ENCODE assay signal across 9 cellular contexts in genomic region chr22:41862160-41862529, GRCh38. TPM values are rescaled to one million over a fixed set of nuclear protein-coding genes. Genes with fewer than 3 reads are reported as not detected.
A peak's percentile ranks its signal among the peaks of the same experiment; 100 is the strongest.
DNase-seq lines count a peak whose midpoint lies in the region; ATAC-seq, FAIRE-seq and TF ChIP-seq lines count a peak whose summit lies in the region.
"Had no signal": no experiment of that assay in that cellular context is flagged by ENCODE, and none has a peak within 500 bp of the region (broad histone marks: within the 10 kb centered on the region; RNA-seq: fewer than 3 reads in every experiment).

No MANE protein-coding gene starts in this region.

- DNase-seq in GM19239 (ENCODE audit: insufficient read length, low spot score): peak; percentile 15
- peak; percentile 80 for DNase-seq in activated CD4-positive, alpha-beta T cell treated with anti-CD3 and anti-CD28 coated beads, Interleukin-2, amount 10 ng/mL, durations not matched to agents 24 days and 14 days
- peak; percentile 22 for DNase-seq in fibroblast of the aortic adventitia (ENCODE audit: low read depth)
- peak; percentile 64 for DNase-seq in stimulated activated CD4-positive, alpha-beta T cell treated with anti-CD3 and anti-CD28 coated beads, Interleukin-4, amount 100 ng/mL, for 24 hours
- DNase-seq in DMS 273 (lab: John Stamatoyannopoulos, UW; ENCODE audit: unreplicated experiment): no peak
- no peak for DNase-seq in GM03348 (ENCODE audit: low spot score)
- no peak for DNase-seq in COLO668 (lab: John Stamatoyannopoulos, UW; ENCODE audit: unreplicated experiment)

- H3K27ac Mint-ChIP-seq in activated CD4-positive, alpha-beta T cell treated with anti-CD3 and anti-CD28 coated beads, Interleukin-2, amount 10 ng/mL, durations not matched to agents 24 days and 14 days: peak overlapping the region; percentile 100

- no peak for TF ChIP-seq CTCF in fibroblast of the aortic adventitia (IDR thresholded peaks at IDR 0.05; ENCODE audit: insufficient read depth, low read length)

- H3K36me3 Mint-ChIP-seq in activated CD4-positive, alpha-beta T cell treated with anti-CD3 and anti-CD28 coated beads, Interleukin-2, amount 10 ng/mL, durations not matched to agents 24 days and 14 days (ENCODE audit: low read depth): peaks cover 37% of the 10 kb centered on the region

- peak; percentile 52 for ATAC-seq in HG03108 (IDR thresholded peaks at IDR 0.05; ENCODE audit: unreplicated experiment)

- no peaks in the 10 kb centered on the region for H3K9me3 Mint-ChIP-seq in activated CD4-positive, alpha-beta T cell treated with anti-CD3 and anti-CD28 coated beads, Interleukin-2, amount 10 ng/mL, durations not matched to agents 24 days and 14 days

- no peak for FAIRE-seq in GM19239 (lab: Jason Lieb, UNC)
- FAIRE-seq: TTC549 had no signal

- peak overlapping the region; percentile 85 for H3K4me3 Mint-ChIP-seq in activated CD4-positive, alpha-beta T cell treated with anti-CD3 and anti-CD28 coated beads, Interleukin-2, amount 10 ng/mL, durations not matched to agents 24 days and 14 days

- H3K4me3 ChIP-seq in fibroblast of the aortic adventitia (ENCODE audit: low read depth, low read length): no peak overlapping the region

- H3K4me1 Mint-ChIP-seq in activated CD4-positive, alpha-beta T cell treated with anti-CD3 and anti-CD28 coated beads, Interleukin-2, amount 10 ng/mL, durations not matched to agents 24 days and 14 days: peaks cover 67% of the 10 kb centered on the region

- intact Hi-C loops in activated CD4-positive, alpha-beta T cell treated with anti-CD3 and anti-CD28 coated beads, Interleukin-2, amount 10 ng/mL, durations not matched to agents 24 days and 14 days (cut with micrococcal nuclease): loop anchor here (1.0 to 2.0 kb wide), 3 partner anchors 11 to 61 kb away; partner anchors contain the start of gene CCDC134

- no peaks in the 10 kb centered on the region for H3K27me3 Mint-ChIP-seq in activated CD4-positive, alpha-beta T cell treated with anti-CD3 and anti-CD28 coated beads, Interleukin-2, amount 10 ng/mL, durations not matched to agents 24 days and 14 days

RNA-seq across cellular contexts. Expression of gene SREBF2, which starts 29.2 kb away (rescaled TPM):
- 209 and 218 TPM in 2 replicates for total RNA-seq in activated CD4-positive, alpha-beta T cell treated with anti-CD3 and anti-CD28 coated beads, Interleukin-2, amount 10 ng/mL, durations not matched to agents 24 days and 14 days
- 52.8 and 112 TPM in 2 replicates for total RNA-seq in fibroblast of the aortic adventitia (ENCODE audit: low replicate concordance)

RNA-seq across cellular contexts. Expression of gene SHISA8, which starts 52.7 kb away (rescaled TPM):
- total RNA-seq in activated CD4-positive, alpha-beta T cell treated with anti-CD3 and anti-CD28 coated beads, Interleukin-2, amount 10 ng/mL, durations not matched to agents 24 days and 14 days: 5.3 and 5.7 TPM in 2 replicates
- total RNA-seq in fibroblast of the aortic adventitia (ENCODE audit: low replicate concordance): not detected in 2 replicates

Comparison
In these comparisons a context has a peak if more than half of its experiments do, and no peak if none do; other contexts are left out.
1. DNase-seq: peak in GM19239 (single experiment), activated CD4-positive, alpha-beta T cell treated with anti-CD3 and anti-CD28 coated beads, Interleukin-2, amount 10 ng/mL, durations not matched to agents 24 days and 14 days (single experiment), fibroblast of the aortic adventitia (single experiment) and stimulated activated CD4-positive, alpha-beta T cell treated with anti-CD3 and anti-CD28 coated beads, Interleukin-4, amount 100 ng/mL, for 24 hours (single experiment); none in DMS 273 (single experiment), GM03348 (single experiment) and COLO668 (single experiment).